In genomic region chr2:182960869-182961268, GRCh38 we compare ENCODE assay signal across 2 cellular contexts.
DNase-seq lines count a peak whose midpoint lies in the region; TF ChIP-seq lines count a peak whose summit lies in the region.
"Not testable (repeated sequence)": the region's sequence is repeated elsewhere in the genome, so short reads cannot be mapped to it uniquely, and the experiment has no call there.

No MANE protein-coding gene starts in this region.

- not testable (repeated sequence) for H3K4me1 Mint-ChIP-seq in endothelial cell (ENCODE audit: unreplicated experiment)

- H3K4me3 Mint-ChIP-seq in endothelial cell (ENCODE audit: unreplicated experiment): peak overlapping the region; percentile 73

- peaks cover 33% of the 10 kb centered on the region for H3K36me3 Mint-ChIP-seq in endothelial cell (ENCODE audit: low read depth, unreplicated experiment)

- not testable (repeated sequence) for DNase-seq in endothelial cell (ENCODE audit: low spot score)

- not testable (repeated sequence) for H3K4me1 ChIP-seq in HEK293 (ENCODE audit: control insufficient read depth, insufficient read depth, low read length)

- CTCF ChIA-PET in HEK293 (lab: Yijun Ruan, JAX): not testable (repeated sequence)

- not testable (repeated sequence) for H3K27ac Mint-ChIP-seq in endothelial cell (ENCODE audit: unreplicated experiment)

- not testable (repeated sequence) for H3K4me3 ChIP-seq in HEK293 (ENCODE audit: low read depth, low read length)

- not testable (repeated sequence) for H3K9me3 ChIP-seq in HEK293 (ENCODE audit: control insufficient read depth, insufficient read depth, low read depth, low read length)

- peaks cover 19 to 52% of the 10 kb centered on the region in 2 experiments for H3K36me3 ChIP-seq in HEK293 (ENCODE audit: control insufficient read depth in 2 of 2, insufficient read depth in 1 of 2, low read length in 2 of 2)

- not testable (repeated sequence) for TF ChIP-seq CTCF in HEK293 (tag by site-specific recombination; IDR thresholded peaks at IDR 0.05); endothelial cell (IDR thresholded peaks at IDR 0.05; ENCODE audit: unreplicated experiment)

- not testable (repeated sequence) for H3K9me3 Mint-ChIP-seq in endothelial cell (ENCODE audit: unreplicated experiment)

- POLR2A ChIA-PET in HEK293 (lab: Yijun Ruan, JAX): not testable (repeated sequence)

- H3K27me3 Mint-ChIP-seq in endothelial cell (ENCODE audit: unreplicated experiment): not testable (repeated sequence)

- H3K27ac ChIP-seq in HEK293 (ENCODE audit: extremely low read depth, low read depth, low read length): not testable (repeated sequence)

TF ChIP-seq in HEK293, 187 proteins besides CTCF, POLR2A, EP300 and RAD21:
- TF ChIP-seq SCRT1 (tag by site-specific recombination; IDR thresholded peaks at IDR 0.05; ENCODE audit: borderline replicate concordance): peak; percentile 62
- 0 out of 2 replicates have a peak, but pooled peaks have one; percentile 27 for TF ChIP-seq ZNF184 (tag by site-specific recombination; IDR thresholded peaks at IDR 0.05)
- peak; percentile 78 for TF ChIP-seq SCRT2 (tag by site-specific recombination; IDR thresholded peaks at IDR 0.05)
